ENCODE assay signal across 15 cellular contexts in the genomic region with DNA sequence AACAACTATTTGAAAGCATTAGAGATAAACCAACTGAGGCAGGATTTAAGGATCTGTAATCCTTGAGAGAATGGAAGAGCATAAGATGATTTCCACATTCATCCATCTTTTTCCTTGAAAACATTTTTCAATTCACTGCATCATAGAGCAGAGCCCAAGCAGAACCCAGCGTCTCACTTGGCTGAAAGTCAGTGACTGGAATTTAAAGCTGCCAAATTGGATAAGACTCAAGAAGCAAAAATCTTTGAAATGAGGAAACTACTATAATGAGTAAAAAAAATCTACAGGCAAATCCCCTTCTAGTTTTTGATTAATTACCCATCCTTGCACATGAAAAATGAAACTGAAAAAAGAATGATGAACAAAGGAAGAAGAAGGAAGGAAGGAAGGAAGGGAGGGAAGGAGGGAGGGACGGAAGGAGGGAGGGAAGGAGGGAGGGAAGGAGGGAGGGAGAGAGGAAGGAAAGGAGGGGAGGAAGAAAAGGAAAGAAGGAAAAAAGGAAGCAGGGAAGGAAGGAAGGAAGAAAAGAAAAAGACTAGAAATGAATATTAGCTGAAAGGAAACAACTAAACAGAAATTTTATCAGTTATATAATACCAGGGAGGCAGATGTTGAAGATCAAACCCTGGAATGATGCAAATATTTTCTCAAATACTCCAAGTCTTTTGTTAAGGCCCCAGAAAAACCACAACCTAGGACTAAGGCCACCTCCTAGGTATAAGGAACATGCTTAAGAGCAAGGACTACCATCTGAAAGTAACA.
A peak's percentile ranks its signal among the peaks of the same experiment; 100 is the strongest.
DNase-seq lines count a peak whose midpoint lies in the region; ATAC-seq and TF ChIP-seq lines count a peak whose summit lies in the region.
"Had no signal": no experiment of that assay in that cellular context is flagged by ENCODE, and none has a peak within 500 bp of the region (broad histone marks: within the 10 kb centered on the region; RNA-seq: fewer than 3 reads in every experiment).

No MANE protein-coding gene starts in this region.

- H3K27me3 ChIP-seq in MG63 = no peaks in the 10 kb centered on the region
- H3K27me3 ChIP-seq: heart left ventricle, spleen had no signal

- H3K9me3 ChIP-seq in MG63 = no peaks in the 10 kb centered on the region
- H3K9me3 ChIP-seq: heart left ventricle, spleen had no signal

- TF ChIP-seq POLR2A in erythroblast (IDR thresholded peaks at IDR 0.05; ENCODE audit: low read length) = no peak

- intact Hi-C loops in activated T-helper 1 cell treated with anti-CD3 and anti-CD28 coated beads, Interleukin-12 subunit alpha, Interleukin-12 subunit beta, Interleukin-2, Interleukin-4 antibody, amounts not matched to agents 30 ng/mL and 10 ng/mL and 1 ng/mL, durations not matched to agents 14 hours and 24 hours and 36 hours (cut with micrococcal nuclease) = no loop called here

- no peaks in the 10 kb centered on the region for H3K27me3 Mint-ChIP-seq in nephron (ENCODE audit: low read depth)
- H3K27me3 Mint-ChIP-seq in activated T-helper 1 cell treated with anti-CD3 and anti-CD28 coated beads, Interleukin-12 subunit alpha, Interleukin-12 subunit beta, Interleukin-2, Interleukin-4 antibody, amounts not matched to agents 30 ng/mL and 10 ng/mL and 1 ng/mL, durations not matched to agents 14 hours and 24 hours and 36 hours (ENCODE audit: insufficient read depth) = no peaks in the 10 kb centered on the region
- H3K27me3 Mint-ChIP-seq: activated naive CD8-positive, alpha-beta T cell treated with anti-CD3 and anti-CD28 coated beads for 36 hours had no signal

- no peaks in the 10 kb centered on the region for H3K36me3 ChIP-seq in MG63
- H3K36me3 ChIP-seq: heart left ventricle, spleen had no signal

- peak; percentile 48 for DNase-seq in AG09309 (ENCODE audit: low read depth)
- peak; percentile 6 for DNase-seq in MG63
- peak; percentile 77 for DNase-seq in choroid plexus epithelial cell (ENCODE audit: low read depth)
- DNase-seq in erythroblast (lab: John Stamatoyannopoulos, UW) = no peak
- no peak for DNase-seq in NCI-H774 (lab: John Stamatoyannopoulos, UW)
- DNase-seq in activated T-helper 1 cell treated with anti-CD3 and anti-CD28 coated beads, Interleukin-12 subunit alpha, Interleukin-12 subunit beta, Interleukin-2, Interleukin-4 antibody, amounts not matched to agents 30 ng/mL and 10 ng/mL and 1 ng/mL, durations not matched to agents 14 hours and 24 hours and 36 hours (ENCODE audit: low spot score) = no peak
- DNase-seq: activated naive CD8-positive, alpha-beta T cell treated with anti-CD3 and anti-CD28 coated beads for 36 hours; activated T-cell treated with anti-CD3 and anti-CD28 coated beads, Interleukin-2, amount 50 U/mL, for 48 hours; heart left ventricle; NCI-H510A; spleen; stimulated activated naive CD4-positive, alpha-beta T cell treated with Interleukin-2 at 50 U/mL for 16 hours had no signal

- no peak overlapping the region for H3K4me3 Mint-ChIP-seq in nephron
- H3K4me3 Mint-ChIP-seq in activated T-helper 1 cell treated with anti-CD3 and anti-CD28 coated beads, Interleukin-12 subunit alpha, Interleukin-12 subunit beta, Interleukin-2, Interleukin-4 antibody, amounts not matched to agents 30 ng/mL and 10 ng/mL and 1 ng/mL, durations not matched to agents 14 hours and 24 hours and 36 hours = no peak overlapping the region
- H3K4me3 Mint-ChIP-seq: activated naive CD8-positive, alpha-beta T cell treated with anti-CD3 and anti-CD28 coated beads for 36 hours had no signal

- H3K27ac Mint-ChIP-seq in nephron = peak overlapping the region; percentile 57 to 81 (median 72)
- no peak overlapping the region for H3K27ac Mint-ChIP-seq in activated T-helper 1 cell treated with anti-CD3 and anti-CD28 coated beads, Interleukin-12 subunit alpha, Interleukin-12 subunit beta, Interleukin-2, Interleukin-4 antibody, amounts not matched to agents 30 ng/mL and 10 ng/mL and 1 ng/mL, durations not matched to agents 14 hours and 24 hours and 36 hours
- H3K27ac Mint-ChIP-seq: activated naive CD8-positive, alpha-beta T cell treated with anti-CD3 and anti-CD28 coated beads for 36 hours had no signal

- H3K4me1 Mint-ChIP-seq in nephron = peaks cover 9% of the 10 kb centered on the region
- no peaks in the 10 kb centered on the region for H3K4me1 Mint-ChIP-seq in activated T-helper 1 cell treated with anti-CD3 and anti-CD28 coated beads, Interleukin-12 subunit alpha, Interleukin-12 subunit beta, Interleukin-2, Interleukin-4 antibody, amounts not matched to agents 30 ng/mL and 10 ng/mL and 1 ng/mL, durations not matched to agents 14 hours and 24 hours and 36 hours (ENCODE audit: low read depth)
- H3K4me1 Mint-ChIP-seq: activated naive CD8-positive, alpha-beta T cell treated with anti-CD3 and anti-CD28 coated beads for 36 hours had no signal

- H3K4me3 ChIP-seq in AG09309 (ENCODE audit: control insufficient read depth, low read depth, low read length) = no peak overlapping the region
- no peak overlapping the region for H3K4me3 ChIP-seq in MG63
- H3K4me3 ChIP-seq in choroid plexus epithelial cell (ENCODE audit: low read depth, low read length) = no peak overlapping the region
- H3K4me3 ChIP-seq: heart left ventricle, spleen had no signal

- no peaks in the 10 kb centered on the region for H3K36me3 Mint-ChIP-seq in nephron (ENCODE audit: low read depth)
- H3K36me3 Mint-ChIP-seq in activated T-helper 1 cell treated with anti-CD3 and anti-CD28 coated beads, Interleukin-12 subunit alpha, Interleukin-12 subunit beta, Interleukin-2, Interleukin-4 antibody, amounts not matched to agents 30 ng/mL and 10 ng/mL and 1 ng/mL, durations not matched to agents 14 hours and 24 hours and 36 hours (ENCODE audit: low read depth) = no peaks in the 10 kb centered on the region
- H3K36me3 Mint-ChIP-seq: activated naive CD8-positive, alpha-beta T cell treated with anti-CD3 and anti-CD28 coated beads for 36 hours had no signal

- H3K9me3 Mint-ChIP-seq in nephron = no peaks in the 10 kb centered on the region
- H3K9me3 Mint-ChIP-seq in activated T-helper 1 cell treated with anti-CD3 and anti-CD28 coated beads, Interleukin-12 subunit alpha, Interleukin-12 subunit beta, Interleukin-2, Interleukin-4 antibody, amounts not matched to agents 30 ng/mL and 10 ng/mL and 1 ng/mL, durations not matched to agents 14 hours and 24 hours and 36 hours = no peaks in the 10 kb centered on the region
- H3K9me3 Mint-ChIP-seq: activated naive CD8-positive, alpha-beta T cell treated with anti-CD3 and anti-CD28 coated beads for 36 hours had no signal

- no peak for ATAC-seq in HG03135 (IDR thresholded peaks at IDR 0.05; ENCODE audit: unreplicated experiment)
- ATAC-seq: heart left ventricle, Panc1 had no signal

- TF ChIP-seq CTCF in AG09309 (IDR thresholded peaks at IDR 0.05; ENCODE audit: control insufficient read depth, insufficient read depth, low read depth, low read length, missing control alignments) (no peak), choroid plexus epithelial cell (conservative IDR thresholded peaks at IDR 0.05; ENCODE audit: low read depth, low read length) (no peak), nephron (IDR thresholded peaks at IDR 0.05; ENCODE audit: unreplicated experiment in 3 of 3) (no peak)

Comparison
In these comparisons a context has a peak if more than half of its experiments do, and no peak if none do; other contexts are left out.
1. DNase-seq: peak in AG09309 (single experiment), MG63 (single experiment) and choroid plexus epithelial cell (single experiment); none in erythroblast (0 of 2), NCI-H774 (single experiment) and activated T-helper 1 cell treated with anti-CD3 and anti-CD28 coated beads, Interleukin-12 subunit alpha, Interleukin-12 subunit beta, Interleukin-2, Interleukin-4 antibody, amounts not matched to agents 30 ng/mL and 10 ng/mL and 1 ng/mL, durations not matched to agents 14 hours and 24 hours and 36 hours (single experiment).